ENCODE assay signal across 35 cellular contexts in the genomic region with DNA sequence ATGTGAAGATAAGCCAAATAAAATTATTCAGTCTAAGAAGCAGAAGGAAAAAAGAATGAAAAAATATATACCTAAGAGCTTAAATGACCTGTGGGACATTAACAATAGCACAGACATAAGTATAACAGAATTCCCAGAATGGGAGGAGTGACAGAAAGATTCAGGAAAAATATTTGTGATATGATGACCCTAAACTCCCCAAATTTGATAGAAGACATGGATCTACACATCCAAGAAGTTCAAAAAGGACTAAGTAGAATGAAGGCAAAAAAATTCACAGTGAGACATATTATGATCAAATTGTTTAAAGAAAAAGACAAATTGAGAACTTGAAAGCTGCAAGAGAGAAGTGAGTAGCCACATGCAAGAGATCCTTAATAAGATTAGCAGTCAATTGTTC.
A peak's percentile ranks its signal among the peaks of the same experiment; 100 is the strongest.
DNase-seq lines count a peak whose midpoint lies in the region; ATAC-seq and TF ChIP-seq lines count a peak whose summit lies in the region.
"Had no signal": no experiment of that assay in that cellular context is flagged by ENCODE, and none has a peak within 500 bp of the region (broad histone marks: within the 10 kb centered on the region; RNA-seq: fewer than 3 reads in every experiment).

No MANE protein-coding gene starts in this region.

- ATAC-seq in natural killer cell: no peak
- ATAC-seq in natural killer cell treated with Interleukin-12 subunit alpha and Interleukin-12 subunit beta and Interleukin-15 and Interleukin-18, amount 100 ng/mL, for 72 hours: no peak
- ATAC-seq in activated T-helper 17 cell treated with anti-CD3 and anti-CD28 coated beads, Interleukin-2, amount 50 U/mL, for 72 hours (replicated peaks): no peak
- ATAC-seq: A549; CD8-positive, alpha-beta T cell had no signal

- no peaks in the 10 kb centered on the region for H3K36me3 ChIP-seq in HEK293 (ENCODE audit: control insufficient read depth in 2 of 2, insufficient read depth in 1 of 2, low read length in 2 of 2)
- H3K36me3 ChIP-seq: BE2C; BLaER1; BLaER1 treated with 17β-estradiol and CSF1 and Interleukin-3, amounts not matched to agents 10 nM and 100 nM had no signal

- H3K9me3 Mint-ChIP-seq in natural killer cell: peaks cover 0 to 6% of the 10 kb centered on the region in 2 donors
- peaks cover 4% of the 10 kb centered on the region for H3K9me3 Mint-ChIP-seq in natural killer cell treated with Interleukin-12 subunit alpha and Interleukin-12 subunit beta and Interleukin-15 and Interleukin-18, amount 100 ng/mL, for 72 hours
- H3K9me3 Mint-ChIP-seq in activated T-helper 17 cell treated with anti-CD3 and anti-CD28 coated beads, Interleukin-2, amount 50 U/mL, for 72 hours: peaks cover 5% of the 10 kb centered on the region
- H3K9me3 Mint-ChIP-seq in immature natural killer cell: peaks cover 0 to 8% (median 5%) of the 10 kb centered on the region in 6 donors
- H3K9me3 Mint-ChIP-seq: CD8-positive, alpha-beta T cell had no signal

- H3K9me3 ChIP-seq in HEK293 (ENCODE audit: control insufficient read depth, insufficient read depth, low read depth, low read length): no peaks in the 10 kb centered on the region; the same call in 1 of the 2 replicates
- H3K9me3 ChIP-seq: A549, BE2C, BLaER1, Caco-2 had no signal

- H3K4me1 Mint-ChIP-seq in natural killer cell (peaks cover 41 to 57% of the 10 kb centered on the region in 2 donors), immature natural killer cell (peaks cover 46 to 57% of the 10 kb centered on the region in 2 donors)
- peaks cover 21 to 31% of the 10 kb centered on the region in 2 donors for H3K4me1 Mint-ChIP-seq in natural killer cell treated with Interleukin-12 subunit alpha and Interleukin-12 subunit beta and Interleukin-15 and Interleukin-18, amount 100 ng/mL, for 72 hours (ENCODE audit: low read depth in 2 of 2)
- H3K4me1 Mint-ChIP-seq in activated T-helper 17 cell treated with anti-CD3 and anti-CD28 coated beads, Interleukin-2, amount 50 U/mL, for 72 hours: peaks cover 12% of the 10 kb centered on the region
- H3K4me1 Mint-ChIP-seq: B cell, CD14-positive monocyte had no signal

- DNase-seq in natural killer cell (no peak), immature natural killer cell (no peak), NCI-H2081 treated with DMSO at 0.1 percent for 48 hours (lab: John Stamatoyannopoulos, UW) (no peak), GM03348 (ENCODE audit: low spot score) (no peak), SHP77 (lab: John Stamatoyannopoulos, UW) (no peak)
- no peak for DNase-seq in natural killer cell treated with Interleukin-12 subunit alpha and Interleukin-12 subunit beta and Interleukin-15 and Interleukin-18, amount 100 ng/mL, for 72 hours (ENCODE audit: low spot score)
- DNase-seq: 8988T; ACHN; AML-193; BE2C; C1 segment of cervical spinal cord; Caco-2; Calu3; CD4-positive, alpha-beta memory T cell; CD4-positive, alpha-beta T cell; CD4-positive, CD25-positive, alpha-beta regulatory T cell; CD8-positive, alpha-beta memory T cell; CD8-positive, alpha-beta T cell; COR-L47; DMS 273 treated with DMSO at 0.1 percent for 48 hours; DMS153; DMS53; DMS79; DMS79 treated with DMSO at 0.1 percent for 48 hours; DND-41; EL had no signal

- H3K4me3 Mint-ChIP-seq in natural killer cell: no peak overlapping the region
- H3K4me3 Mint-ChIP-seq in natural killer cell treated with Interleukin-12 subunit alpha and Interleukin-12 subunit beta and Interleukin-15 and Interleukin-18, amount 100 ng/mL, for 72 hours: no peak overlapping the region
- H3K4me3 Mint-ChIP-seq in activated T-helper 17 cell treated with anti-CD3 and anti-CD28 coated beads, Interleukin-2, amount 50 U/mL, for 72 hours: no peak overlapping the region
- H3K4me3 Mint-ChIP-seq in immature natural killer cell: no peak overlapping the region
- H3K4me3 Mint-ChIP-seq: B cell; CD14-positive monocyte; CD4-positive, alpha-beta memory T cell; CD4-positive, alpha-beta T cell; CD4-positive, CD25-positive, alpha-beta regulatory T cell; CD8-positive, alpha-beta memory T cell; CD8-positive, alpha-beta T cell had no signal

- intact Hi-C loops in natural killer cell (cut with micrococcal nuclease): no loop called here

- CTCF ChIA-PET in HEK293 (lab: Yijun Ruan, JAX): interaction anchor here (0.7 to 1.3 kb wide), 2 partner anchors 16 to 33 kb away, joined by 3 to 5 read pairs; no protein-coding TSS in a partner anchor

- H3K27me3 Mint-ChIP-seq in natural killer cell (ENCODE audit: low read depth in 2 of 2): no peaks in the 10 kb centered on the region
- H3K27me3 Mint-ChIP-seq in natural killer cell treated with Interleukin-12 subunit alpha and Interleukin-12 subunit beta and Interleukin-15 and Interleukin-18, amount 100 ng/mL, for 72 hours: no peaks in the 10 kb centered on the region
- H3K27me3 Mint-ChIP-seq in activated T-helper 17 cell treated with anti-CD3 and anti-CD28 coated beads, Interleukin-2, amount 50 U/mL, for 72 hours: no peaks in the 10 kb centered on the region
- peaks cover 3 to 5% (median 4%) of the 10 kb centered on the region in 3 donors for H3K27me3 Mint-ChIP-seq in immature natural killer cell (ENCODE audit: low read depth in 3 of 3)
- H3K27me3 Mint-ChIP-seq: CD4-positive, alpha-beta T cell had no signal

- TF ChIP-seq CTCF in natural killer cell (IDR thresholded peaks at IDR 0.05) (no peak), HEK293 (tag by site-specific recombination; IDR thresholded peaks at IDR 0.05) (no peak)

- no peak overlapping the region for H3K4me3 ChIP-seq in HEK293 (ENCODE audit: low read depth, low read length)
- H3K4me3 ChIP-seq: A549; BLaER1; BLaER1 treated with 17β-estradiol and CSF1 and Interleukin-3, amounts not matched to agents 10 nM and 100 nM had no signal

- H3K27ac Mint-ChIP-seq in natural killer cell (peak overlapping the region; percentile 27 to 35), immature natural killer cell (peak overlapping the region in 5 of 6 donors; percentile 14 to 53 (median 39))
- H3K27ac Mint-ChIP-seq in natural killer cell treated with Interleukin-12 subunit alpha and Interleukin-12 subunit beta and Interleukin-15 and Interleukin-18, amount 100 ng/mL, for 72 hours: no peak overlapping the region
- peak overlapping the region; percentile 16 for H3K27ac Mint-ChIP-seq in activated T-helper 17 cell treated with anti-CD3 and anti-CD28 coated beads, Interleukin-2, amount 50 U/mL, for 72 hours
- H3K27ac Mint-ChIP-seq: B cell; CD14-positive monocyte; CD4-positive, alpha-beta T cell; CD8-positive, alpha-beta T cell had no signal

- H3K27ac ChIP-seq in HEK293 (ENCODE audit: extremely low read depth, low read depth, low read length): no peak overlapping the region
- H3K27ac ChIP-seq: 22Rv1; A549; BLaER1; BLaER1 treated with 17β-estradiol and CSF1 and Interleukin-3, amounts not matched to agents 10 nM and 100 nM; C4-2B had no signal

- H3K36me3 Mint-ChIP-seq in natural killer cell (peaks cover 10% of the 10 kb centered on the region), immature natural killer cell (peaks cover 0 to 4% (median 0%) of the 10 kb centered on the region in 3 donors)
- peaks cover 7% of the 10 kb centered on the region for H3K36me3 Mint-ChIP-seq in natural killer cell treated with Interleukin-12 subunit alpha and Interleukin-12 subunit beta and Interleukin-15 and Interleukin-18, amount 100 ng/mL, for 72 hours
- H3K36me3 Mint-ChIP-seq in activated T-helper 17 cell treated with anti-CD3 and anti-CD28 coated beads, Interleukin-2, amount 50 U/mL, for 72 hours (ENCODE audit: low read depth): no peaks in the 10 kb centered on the region
- H3K36me3 Mint-ChIP-seq: CD14-positive monocyte; CD4-positive, CD25-positive, alpha-beta regulatory T cell; CD8-positive, alpha-beta T cell had no signal

- POLR2A ChIA-PET in HEK293 (lab: Yijun Ruan, JAX): no interaction called here

- no peaks in the 10 kb centered on the region for H3K4me1 ChIP-seq in HEK293 (ENCODE audit: control insufficient read depth, insufficient read depth, low read length)
- H3K4me1 ChIP-seq: A549; BE2C; BLaER1; BLaER1 treated with 17β-estradiol and CSF1 and Interleukin-3, amounts not matched to agents 10 nM and 100 nM; Caco-2 had no signal

TF ChIP-seq in HEK293, 187 proteins besides CTCF, POLR2A, EP300 and RAD21:
- TF ChIP-seq ZNF426 (tag by site-specific recombination; IDR thresholded peaks at IDR 0.05) (no peak), ZNF558 (tag by site-specific recombination; IDR thresholded peaks at IDR 0.05) (peak; percentile 96), ZBTB1 (tag by site-specific recombination; IDR thresholded peaks at IDR 0.05) (no peak), ZNF341 (tag by site-specific recombination; IDR thresholded peaks at IDR 0.05; ENCODE audit: low read depth) (no peak), ZNF175 (tag by site-specific recombination; IDR thresholded peaks at IDR 0.05) (no peak), ZNF24 (tag by site-specific recombination; IDR thresholded peaks at IDR 0.05) (no peak)

Comparison
In these comparisons a context has a peak if more than half of its experiments do, and no peak if none do; other contexts are left out.
1. H3K27ac Mint-ChIP-seq: peak in natural killer cell (2 of 2), activated T-helper 17 cell treated with anti-CD3 and anti-CD28 coated beads, Interleukin-2, amount 50 U/mL, for 72 hours (single experiment) and immature natural killer cell (5 of 6); none in natural killer cell treated with Interleukin-12 subunit alpha and Interleukin-12 subunit beta and Interleukin-15 and Interleukin-18, amount 100 ng/mL, for 72 hours (0 of 2).